Comparison of ENCODE assay signal across 21 cellular contexts in the genomic region with DNA sequence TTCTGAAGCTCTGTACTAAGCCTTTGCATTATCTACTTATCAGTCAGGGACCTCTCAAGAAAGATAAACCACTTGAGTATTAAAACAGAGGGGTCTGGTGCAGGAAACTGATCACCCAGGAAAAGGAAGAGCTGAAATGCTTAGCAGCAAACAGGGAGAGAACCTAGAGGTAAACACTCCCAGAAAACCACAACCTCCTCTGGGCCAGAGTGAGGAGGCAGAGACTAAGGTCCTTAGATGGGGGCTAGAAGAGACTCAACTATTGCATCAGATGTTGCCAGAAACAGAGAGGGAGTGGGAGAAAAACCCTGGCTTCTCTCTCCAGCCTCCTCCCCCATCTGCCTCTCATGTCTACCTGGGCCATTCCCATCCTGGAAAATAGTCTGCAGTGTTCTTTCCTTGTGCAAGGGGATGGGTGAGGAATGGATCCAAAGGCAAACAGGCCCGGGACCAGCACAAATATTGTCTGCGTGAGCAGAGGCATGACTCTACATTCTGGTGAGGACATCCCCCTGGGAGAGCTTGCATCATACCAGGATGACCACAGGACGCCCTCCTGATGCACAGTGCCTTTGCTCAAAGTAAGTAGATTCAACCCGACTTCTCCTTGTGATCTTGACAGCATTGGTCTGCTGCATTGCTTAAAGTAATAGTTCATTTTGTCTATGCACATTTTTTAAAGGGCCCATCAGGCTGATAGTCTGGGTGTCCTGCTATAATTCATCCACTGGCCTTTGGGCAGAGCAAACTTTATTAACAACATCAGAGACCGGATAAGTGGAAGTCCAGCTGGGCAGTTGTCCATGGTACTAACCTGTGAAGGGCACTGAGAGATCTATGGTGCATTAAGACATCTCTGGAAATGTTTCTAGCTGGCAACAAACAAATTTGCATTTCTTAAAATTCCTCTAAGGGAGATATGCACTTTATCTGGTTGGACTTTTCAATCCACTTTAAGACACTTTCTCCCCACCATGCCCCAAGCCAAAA. TPM values are rescaled to one million over a fixed set of nuclear protein-coding genes. Genes with fewer than 3 reads are reported as not detected.
"Had no signal": no experiment of that assay in that cellular context is flagged by ENCODE, and none has a peak within 500 bp of the region (broad histone marks: within the 10 kb centered on the region; RNA-seq: fewer than 3 reads in every experiment).

No MANE protein-coding gene starts in this region.

- H3K4me3 Mint-ChIP-seq: activated B cell treated with CpG ODN at 0.5 μM for 24 hours; activated CD8-positive, alpha-beta T cell treated with anti-CD3 and anti-CD28 coated beads, Interleukin-2, amount 10 ng/mL, durations not matched to agents 7 days and 5 days; activated naive CD4-positive, alpha-beta T cell treated with anti-CD3 and anti-CD28 coated beads, Interleukin-2, amount 50 U/mL, for 24 hours; naive thymus-derived CD8-positive, alpha-beta T cell had no signal

- ATAC-seq: activated CD8-positive, alpha-beta T cell treated with anti-CD3 and anti-CD28 coated beads, Interleukin-2, amount 10 ng/mL, durations not matched to agents 7 days and 5 days; body of pancreas; left lung; naive thymus-derived CD8-positive, alpha-beta T cell; upper lobe of right lung had no signal

- H3K9me3 Mint-ChIP-seq: activated B cell treated with CpG ODN at 0.5 μM for 24 hours; activated naive CD4-positive, alpha-beta T cell treated with anti-CD3 and anti-CD28 coated beads, Interleukin-2, amount 50 U/mL, for 24 hours had no signal

- H3K27ac Mint-ChIP-seq: activated B cell treated with CpG ODN at 0.5 μM for 24 hours; activated CD8-positive, alpha-beta T cell treated with anti-CD3 and anti-CD28 coated beads, Interleukin-2, amount 10 ng/mL, durations not matched to agents 7 days and 5 days; activated naive CD4-positive, alpha-beta T cell treated with anti-CD3 and anti-CD28 coated beads, Interleukin-2, amount 50 U/mL, for 24 hours; naive thymus-derived CD8-positive, alpha-beta T cell had no signal

- H3K4me1 Mint-ChIP-seq: activated B cell treated with CpG ODN at 0.5 μM for 24 hours; activated naive CD4-positive, alpha-beta T cell treated with anti-CD3 and anti-CD28 coated beads, Interleukin-2, amount 50 U/mL, for 24 hours; naive thymus-derived CD8-positive, alpha-beta T cell had no signal

- H3K4me3 ChIP-seq: body of pancreas, left lung, upper lobe of right lung had no signal

- H3K36me3 Mint-ChIP-seq: activated naive CD4-positive, alpha-beta T cell treated with anti-CD3 and anti-CD28 coated beads, Interleukin-2, amount 50 U/mL, for 24 hours had no signal

- DNase-seq: activated B cell treated with CpG ODN at 0.5 μM for 24 hours; activated CD4-positive, alpha-beta T cell treated with anti-CD3 and anti-CD28 coated beads for 48 hours; activated CD8-positive, alpha-beta memory T cell treated with anti-CD3 and anti-CD28 coated beads, Interleukin-2, amount 50 U/mL, for 4 hours; activated CD8-positive, alpha-beta T cell treated with anti-CD3 and anti-CD28 coated beads, Interleukin-2, amount 10 ng/mL, durations not matched to agents 7 days and 5 days; activated effector memory CD4-positive, alpha-beta T cell treated with anti-CD3 and anti-CD28 coated beads, Interleukin-2, amount 50 U/mL, for 16 hours; activated T-cell treated with anti-CD3 and anti-CD28 coated beads, Interleukin-2, amount 50 U/mL, for 48 hours; amniotic stem cell; body of pancreas; caudate nucleus; hippocampal formation; kidney; left lung; naive thymus-derived CD8-positive, alpha-beta T cell; posterior cingulate gyrus; retina; small intestine; stimulated activated CD4-positive, alpha-beta T cell treated with anti-CD3 and anti-CD28 coated beads, Interleukin-4, amount 100 ng/mL, for 24 hours; stimulated activated naive CD4-positive, alpha-beta T cell treated with Interleukin-2 at 50 U/mL for 16 hours; upper lobe of right lung had no signal

RNA-seq across cellular contexts. Expression of gene ODAD2, which starts 22.4 kb away (rescaled TPM):
- total RNA-seq: activated B cell treated with CpG ODN at 0.5 μM for 24 hours; activated CD8-positive, alpha-beta T cell treated with anti-CD3 and anti-CD28 coated beads, Interleukin-2, amount 10 ng/mL, durations not matched to agents 7 days and 5 days; naive thymus-derived CD8-positive, alpha-beta T cell; T-helper 1 cell treated with Interleukin-12 subunit alpha and Interleukin-12 subunit beta and Interleukin-4 antibody, amounts not matched to agents 30 ng/mL and 1 ng/mL, for 36 hours had no signal
